ENCODE assay signal across 1 cellular context in genomic region chr10:71620642-71621041, GRCh38.
TF ChIP-seq lines count a peak whose summit lies in the region.

No MANE protein-coding gene starts in this region.

TF ChIP-seq in GM23338, 12 proteins besides CTCF, POLR2A, EP300 and RAD21 (continued from another document):
- TF ChIP-seq ZNF462 (CRISPR knock-in tag; IDR thresholded peaks at IDR 0.05) (no peak), ZNF114 (CRISPR knock-in tag; IDR thresholded peaks at IDR 0.05) (no peak), NANOG (IDR thresholded peaks at IDR 0.05; ENCODE audit: borderline replicate concordance) (no peak), JUNB (IDR thresholded peaks at IDR 0.05; ENCODE audit: unreplicated experiment) (no peak), ZNF331 (CRISPR knock-in tag; IDR thresholded peaks at IDR 0.05; ENCODE audit: low read depth) (no peak)
TF ChIP-seq in GM23338: peak in this region for 0.
